In the genomic region with DNA sequence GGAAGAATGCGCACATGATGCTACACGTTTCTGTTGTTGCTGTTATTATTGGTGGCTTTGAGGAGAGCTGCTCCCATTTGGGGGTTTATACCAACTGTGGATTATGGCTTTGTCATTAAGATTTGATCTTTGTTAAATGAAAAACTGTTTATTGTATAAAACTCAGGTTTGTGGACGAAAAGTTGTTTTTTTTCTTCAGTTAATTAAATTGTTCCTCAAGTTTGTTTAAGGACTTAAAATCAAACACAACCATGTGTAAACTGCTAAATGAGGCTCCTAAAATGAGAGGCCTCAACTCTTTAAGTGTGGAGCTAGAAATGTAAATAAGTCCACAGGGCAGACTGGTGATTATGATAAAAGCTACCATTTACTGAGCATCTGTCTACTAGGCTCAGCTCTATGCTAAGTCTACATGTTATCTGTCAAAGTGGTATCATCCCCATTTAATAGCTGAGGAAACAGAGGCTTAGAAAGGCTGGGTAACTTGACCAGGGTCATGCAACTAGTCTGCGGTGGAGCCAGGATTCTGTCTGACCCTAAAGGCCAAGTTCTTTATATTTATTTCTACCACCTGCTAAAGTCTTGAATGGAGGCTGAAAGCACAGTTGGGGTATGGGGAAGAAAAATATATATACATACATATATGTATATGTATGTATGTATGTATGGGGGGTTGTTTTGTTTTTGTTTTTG, we compare ENCODE assay signal across 15 cellular contexts. TPM values are rescaled to one million over a fixed set of nuclear protein-coding genes. Genes with fewer than 3 reads are reported as not detected.
DNase-seq lines count a peak whose midpoint lies in the region; ATAC-seq and TF ChIP-seq lines count a peak whose summit lies in the region.
"Had no signal": no experiment of that assay in that cellular context is flagged by ENCODE, and none has a peak within 500 bp of the region (broad histone marks: within the 10 kb centered on the region; RNA-seq: fewer than 3 reads in every experiment).

No MANE protein-coding gene starts in this region.

- DNase-seq in Caco-2 (no peak), NCI-H526 treated with DMSO at 0.1 percent for 48 hours (lab: John Stamatoyannopoulos, UW) (peak; percentile 100), endodermal cell (no peak), nephron progenitor cell (no peak), cortex of kidney (lab: John Stamatoyannopoulos, UW) (no peak), NCI-H524 (lab: John Stamatoyannopoulos, UW) (no peak), HuH-7 (ENCODE audit: low spot score) (no peak)
- DNase-seq in stimulated activated effector memory CD8-positive, alpha-beta T cell treated with anti-CD3 and anti-CD28 coated beads, Interleukin-12 subunit alpha, Interleukin-12 subunit beta, amount 100 ng/mL, for 72 hours (ENCODE audit: low spot score in 2 of 2): no peak
- DNase-seq: activated CD8-positive, alpha-beta T cell treated with anti-CD3 and anti-CD28 coated beads for 36 hours; HCEC 1CT; NCI-H2227 treated with DMSO at 0.1 percent for 48 hours had no signal

- BruUV-seq in Caco-2 (replicated peaks; lab: Mats Ljungman, UMichigan): no TSS peak

- no peaks in the 10 kb centered on the region for H3K9me3 Mint-ChIP-seq in Caco-2 (ENCODE audit: unreplicated experiment)
- no peaks in the 10 kb centered on the region for H3K9me3 Mint-ChIP-seq in endodermal cell
- H3K9me3 Mint-ChIP-seq in nephron progenitor cell: no peaks in the 10 kb centered on the region
- H3K9me3 Mint-ChIP-seq in stimulated activated effector memory CD8-positive, alpha-beta T cell treated with anti-CD3 and anti-CD28 coated beads, Interleukin-12 subunit alpha, Interleukin-12 subunit beta, amount 100 ng/mL, for 72 hours: peaks cover 3% of the 10 kb centered on the region
- H3K9me3 Mint-ChIP-seq: activated CD8-positive, alpha-beta T cell treated with anti-CD3 and anti-CD28 coated beads for 36 hours; activated T-helper 17 cell treated with anti-CD3 and anti-CD28 coated beads, Interleukin-2, amount 50 U/mL, for 72 hours had no signal

- H3K27me3 Mint-ChIP-seq in Caco-2 (ENCODE audit: insufficient read depth, unreplicated experiment): no peaks in the 10 kb centered on the region
- no peaks in the 10 kb centered on the region for H3K27me3 Mint-ChIP-seq in endodermal cell (ENCODE audit: insufficient read depth)
- H3K27me3 Mint-ChIP-seq in nephron progenitor cell (ENCODE audit: low read depth, poor library complexity): peaks cover 5% of the 10 kb centered on the region

- intact Hi-C loops in Caco-2 (cut with micrococcal nuclease; ENCODE audit: unreplicated experiment): loop anchor here (1.0 to 5.0 kb wide), 4 partner anchors 43 to 813 kb away; no protein-coding TSS in a partner anchor

- TF ChIP-seq CTCF in Caco-2 (IDR thresholded peaks at IDR 0.05; ENCODE audit: insufficient read depth in 1 of 2, low read depth in 1 of 2, low read length in 1 of 2, severe bottlenecking in 1 of 2, unreplicated experiment in 1 of 2) (no peak), endodermal cell (conservative IDR thresholded peaks at IDR 0.05) (no peak), nephron progenitor cell (IDR thresholded peaks at IDR 0.05) (no peak)

- POLR2A ChIA-PET in Caco-2 (lab: Charles Lee): interaction anchor here (0.6 kb wide), 1 partner anchor 287 kb away, joined by 3 read pairs; no protein-coding TSS in a partner anchor

- H3K36me3 ChIP-seq in Caco-2 (ENCODE audit: control insufficient read depth, insufficient read depth, low read length) (peaks cover 5% of the 10 kb centered on the region), endodermal cell (ENCODE audit: control insufficient read depth, insufficient read depth, low read length) (peaks cover 37% of the 10 kb centered on the region)
- H3K36me3 ChIP-seq: esophagus muscularis mucosa had no signal

- H3K4me1 Mint-ChIP-seq in Caco-2 (ENCODE audit: low read depth, unreplicated experiment) (peaks cover 18% of the 10 kb centered on the region), endodermal cell (peaks cover 11% of the 10 kb centered on the region), nephron progenitor cell (peaks cover 37% of the 10 kb centered on the region)
- peaks cover 6% of the 10 kb centered on the region for H3K4me1 Mint-ChIP-seq in stimulated activated effector memory CD8-positive, alpha-beta T cell treated with anti-CD3 and anti-CD28 coated beads, Interleukin-12 subunit alpha, Interleukin-12 subunit beta, amount 100 ng/mL, for 72 hours
- H3K4me1 Mint-ChIP-seq: activated T-helper 17 cell treated with anti-CD3 and anti-CD28 coated beads, Interleukin-2, amount 50 U/mL, for 72 hours had no signal

- CTCF ChIA-PET in Caco-2 (lab: Charles Lee): interaction anchor here (0.6 to 0.7 kb wide), 2 partner anchors 33 to 613 kb away, joined by 3 read pairs; no protein-coding TSS in a partner anchor

- H3K4me3 Mint-ChIP-seq in Caco-2 (ENCODE audit: unreplicated experiment) (peak overlapping the region; percentile 85), endodermal cell (peak overlapping the region; percentile 97), nephron progenitor cell (peak overlapping the region; percentile 96)
- no peak overlapping the region for H3K4me3 Mint-ChIP-seq in stimulated activated effector memory CD8-positive, alpha-beta T cell treated with anti-CD3 and anti-CD28 coated beads, Interleukin-12 subunit alpha, Interleukin-12 subunit beta, amount 100 ng/mL, for 72 hours
- H3K4me3 Mint-ChIP-seq: activated CD8-positive, alpha-beta T cell treated with anti-CD3 and anti-CD28 coated beads for 36 hours; activated T-helper 17 cell treated with anti-CD3 and anti-CD28 coated beads, Interleukin-2, amount 50 U/mL, for 72 hours had no signal

- H3K4me3 ChIP-seq in Caco-2 (ENCODE audit: low read depth, low read length) (peak overlapping the region; percentile 75), endodermal cell (ENCODE audit: low read length) (peak overlapping the region; percentile 98)
- H3K4me3 ChIP-seq: coronary artery had no signal

- WGBS in endodermal cell (ENCODE audit: insufficient coverage in 1 of 2, insufficient read length in 1 of 2), 2 experiments: 46 to 62% methylated on average over 3 to 4 of the region's 4 CpGs

- H3K27me3 ChIP-seq in Caco-2 (replicated peaks; ENCODE audit: control insufficient read depth, insufficient read depth, low read length) (no peaks in the 10 kb centered on the region), endodermal cell (ENCODE audit: control insufficient read depth, insufficient read depth, low read length, poor library complexity, severe bottlenecking) (peaks cover under 1% of the 10 kb centered on the region)

- peak overlapping the region; percentile 2 for H3K9ac ChIP-seq in endodermal cell (ENCODE audit: extremely low read depth, low read length, poor library complexity, severe bottlenecking)

- no peak for ATAC-seq in stimulated activated effector memory CD8-positive, alpha-beta T cell treated with anti-CD3 and anti-CD28 coated beads, Interleukin-12 subunit alpha, Interleukin-12 subunit beta, amount 100 ng/mL, for 72 hours
- ATAC-seq: activated CD8-positive, alpha-beta T cell treated with anti-CD3 and anti-CD28 coated beads for 36 hours; activated T-helper 17 cell treated with anti-CD3 and anti-CD28 coated beads, Interleukin-2, amount 50 U/mL, for 72 hours had no signal

- H3K36me3 Mint-ChIP-seq in Caco-2 (ENCODE audit: insufficient read depth, unreplicated experiment) (peaks cover 60% of the 10 kb centered on the region), endodermal cell (ENCODE audit: low read depth) (peaks cover 57% of the 10 kb centered on the region), nephron progenitor cell (ENCODE audit: low read depth) (peaks cover 63% of the 10 kb centered on the region)
- H3K36me3 Mint-ChIP-seq in stimulated activated effector memory CD8-positive, alpha-beta T cell treated with anti-CD3 and anti-CD28 coated beads, Interleukin-12 subunit alpha, Interleukin-12 subunit beta, amount 100 ng/mL, for 72 hours: no peaks in the 10 kb centered on the region

- peaks cover 13% of the 10 kb centered on the region for H3K4me1 ChIP-seq in Caco-2
- no peaks in the 10 kb centered on the region for H3K4me1 ChIP-seq in endodermal cell (ENCODE audit: control insufficient read depth, insufficient read depth, low read length)

- H3K9me3 ChIP-seq in Caco-2 (no peaks in the 10 kb centered on the region), endodermal cell (ENCODE audit: control insufficient read depth, low read length) (no peaks in the 10 kb centered on the region)
- H3K9me3 ChIP-seq: esophagus muscularis mucosa had no signal

- H3K27ac Mint-ChIP-seq in Caco-2 (ENCODE audit: unreplicated experiment) (no peak overlapping the region), endodermal cell (no peak overlapping the region), nephron progenitor cell (peak overlapping the region; percentile 54)
- no peak overlapping the region for H3K27ac Mint-ChIP-seq in stimulated activated effector memory CD8-positive, alpha-beta T cell treated with anti-CD3 and anti-CD28 coated beads, Interleukin-12 subunit alpha, Interleukin-12 subunit beta, amount 100 ng/mL, for 72 hours
- H3K27ac Mint-ChIP-seq: activated CD8-positive, alpha-beta T cell treated with anti-CD3 and anti-CD28 coated beads for 36 hours; activated T-helper 17 cell treated with anti-CD3 and anti-CD28 coated beads, Interleukin-2, amount 50 U/mL, for 72 hours had no signal

- H3K27ac ChIP-seq in endodermal cell (ENCODE audit: low read depth, low read length): no peak overlapping the region
- H3K27ac ChIP-seq: coronary artery had no signal

RNA-seq across cellular contexts. Expression of a gene that starts 4.1 kb away (rescaled TPM):
- total RNA-seq in Caco-2 (2022): 46.6 and 54.4 TPM in 2 replicates
- 10 to 100 TPM; 36.8 to 52.3 TPM for total RNA-seq in endodermal cell
- 75.7 TPM for polyA plus RNA-seq in endodermal cell (2013, experiment 1 of 2)
- polyA plus RNA-seq in endodermal cell (2013, experiment 2 of 2): 74.7 TPM
- total RNA-seq: activated T-helper 17 cell treated with anti-CD3 and anti-CD28 coated beads, Interleukin-2, amount 50 U/mL, for 72 hours; OCI-LY7 had no signal
